Comparison of ENCODE assay signal across 8 cellular contexts in the genomic region with DNA sequence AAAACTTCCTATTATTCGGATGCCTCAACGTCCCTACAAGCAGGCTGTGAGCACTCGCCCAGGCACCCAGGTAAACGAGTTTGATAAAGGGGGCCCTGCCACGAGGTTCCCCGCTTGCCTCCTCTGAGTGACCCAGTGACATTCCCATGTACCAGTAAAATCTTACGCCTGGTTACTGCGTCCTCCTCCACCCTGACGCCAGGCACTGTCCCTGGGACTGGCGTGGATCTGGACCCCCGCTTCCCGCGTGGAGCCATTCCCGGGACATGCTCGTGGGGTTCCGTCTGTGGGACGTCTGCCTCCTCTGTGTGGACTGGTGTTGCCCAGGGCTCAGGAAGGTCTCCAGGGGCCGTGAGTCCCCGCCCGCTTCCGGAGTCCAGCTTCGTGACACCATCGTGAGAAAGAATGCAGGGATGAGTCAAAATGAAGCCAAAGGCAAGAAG. TPM values are rescaled to one million over a fixed set of nuclear protein-coding genes. Genes with fewer than 3 reads are reported as not detected.
A peak's percentile ranks its signal among the peaks of the same experiment; 100 is the strongest.
DNase-seq lines count a peak whose midpoint lies in the region; ATAC-seq, FAIRE-seq and TF ChIP-seq lines count a peak whose summit lies in the region.

No MANE protein-coding gene starts in this region.

- H3K27ac Mint-ChIP-seq in T-helper 1 cell treated with Interleukin-12 subunit alpha and Interleukin-12 subunit beta and Interleukin-4 antibody, amounts not matched to agents 30 μg/mL and 1 μg/mL, for 36 hours: peak overlapping the region; percentile 90
- H3K27ac Mint-ChIP-seq in nephron progenitor cell: peak overlapping the region; percentile 85

- BruUV-seq in Panc1 (replicated peaks; lab: Mats Ljungman, UMichigan): no TSS peak

- no peaks in the 10 kb centered on the region for H3K27me3 ChIP-seq in Panc1 (ENCODE audit: control insufficient read depth, insufficient read depth, low read length)

- FAIRE-seq in frontal cortex (lab: Jason Lieb, UNC): no peak

- peaks cover 56% of the 10 kb centered on the region for H3K9me3 Mint-ChIP-seq in T-helper 1 cell treated with Interleukin-12 subunit alpha and Interleukin-12 subunit beta and Interleukin-4 antibody, amounts not matched to agents 30 μg/mL and 1 μg/mL, for 36 hours
- peaks cover 90% of the 10 kb centered on the region for H3K9me3 Mint-ChIP-seq in nephron progenitor cell

- H3K9me3 ChIP-seq in Panc1 (ENCODE audit: control insufficient read depth, insufficient read depth, low read depth, low read length): peaks cover 35% of the 10 kb centered on the region; the same call in 1 of the 2 replicates

- H3K27ac ChIP-seq in Panc1 (ENCODE audit: low read length): peak overlapping the region; percentile 79

- DNase-seq in T-helper 1 cell: no peak
- DNase-seq in Panc1 (ENCODE audit: low read depth, low spot score): no peak
- peak; percentile 67 for DNase-seq in epithelial cell of esophagus (ENCODE audit: low read depth)
- DNase-seq in nephron progenitor cell: no peak
- no peak for DNase-seq in DMS79 (lab: John Stamatoyannopoulos, UW)
- DNase-seq in frontal cortex (ENCODE audit: low spot score in 2 of 2): no peak

- intact Hi-C loops in Panc1 (cut with micrococcal nuclease; ENCODE audit: unreplicated experiment): no loop called here

- H3K4me1 ChIP-seq in Panc1 (ENCODE audit: control insufficient read depth, insufficient read depth, low read length): peaks cover 7% of the 10 kb centered on the region

- TF ChIP-seq CTCF in Panc1 (IDR thresholded peaks at IDR 0.05): no peak
- TF ChIP-seq CTCF in epithelial cell of esophagus (IDR thresholded peaks at IDR 0.05; ENCODE audit: insufficient read depth, low read depth, low read length, missing control alignments): no peak
- TF ChIP-seq CTCF in nephron progenitor cell (IDR thresholded peaks at IDR 0.05): no peak

- CTCF ChIA-PET in Panc1 (lab: Charles Lee): no interaction called here

- in situ Hi-C loops in Panc1 (cut with HindIII; ENCODE audit: low pct_unique_long_range_greater_than_20kb, low sequenced_read_pairs): no loop called here

- no peaks in the 10 kb centered on the region for H3K27me3 Mint-ChIP-seq in T-helper 1 cell treated with Interleukin-12 subunit alpha and Interleukin-12 subunit beta and Interleukin-4 antibody, amounts not matched to agents 30 μg/mL and 1 μg/mL, for 36 hours (ENCODE audit: low read depth)
- peaks cover 5% of the 10 kb centered on the region for H3K27me3 Mint-ChIP-seq in nephron progenitor cell (ENCODE audit: low read depth, poor library complexity)

- H3K4me3 ChIP-seq in Panc1 (ENCODE audit: low read depth in 2 of 2, low read length in 2 of 2) (peak overlapping the region; percentile 89 to 93), epithelial cell of esophagus (ENCODE audit: low read length) (peak overlapping the region; percentile 90)

- peaks cover 28% of the 10 kb centered on the region for H3K4me1 Mint-ChIP-seq in T-helper 1 cell treated with Interleukin-12 subunit alpha and Interleukin-12 subunit beta and Interleukin-4 antibody, amounts not matched to agents 30 μg/mL and 1 μg/mL, for 36 hours (ENCODE audit: low read depth)
- peaks cover 17% of the 10 kb centered on the region for H3K4me1 Mint-ChIP-seq in nephron progenitor cell

- H3K36me3 Mint-ChIP-seq in T-helper 1 cell treated with Interleukin-12 subunit alpha and Interleukin-12 subunit beta and Interleukin-4 antibody, amounts not matched to agents 30 μg/mL and 1 μg/mL, for 36 hours (ENCODE audit: low read depth): peaks cover 30% of the 10 kb centered on the region
- H3K36me3 Mint-ChIP-seq in nephron progenitor cell (ENCODE audit: low read depth): peaks cover 50% of the 10 kb centered on the region

- POLR2A ChIA-PET in Panc1 (lab: Charles Lee): no interaction called here

- peak; percentile 45 for ATAC-seq in Panc1
- no peak for ATAC-seq in GM18511 (IDR thresholded peaks at IDR 0.05; ENCODE audit: unreplicated experiment)

- H3K36me3 ChIP-seq in Panc1 (ENCODE audit: control insufficient read depth, insufficient read depth, low read length): no peaks in the 10 kb centered on the region

- peak overlapping the region; percentile 99 for H3K4me3 Mint-ChIP-seq in T-helper 1 cell treated with Interleukin-12 subunit alpha and Interleukin-12 subunit beta and Interleukin-4 antibody, amounts not matched to agents 30 μg/mL and 1 μg/mL, for 36 hours
- H3K4me3 Mint-ChIP-seq in nephron progenitor cell: peak overlapping the region; percentile 99

RNA-seq across cellular contexts. Expression of gene ZNF550, which starts 0.4 kb away (rescaled TPM):
- total RNA-seq in Panc1 (2021; ENCODE audit: unreplicated experiment) (15.1 TPM), frontal cortex (11.4 TPM)
- polyA plus RNA-seq in Panc1 (2012; ENCODE audit: insufficient read length): 7.8 TPM

RNA-seq across cellular contexts. Expression of gene ZNF416, which starts 18.6 kb away (rescaled TPM):
- 8.7 TPM for total RNA-seq in Panc1 (2021; ENCODE audit: unreplicated experiment)
- 4.1 TPM for polyA plus RNA-seq in Panc1 (2012; ENCODE audit: insufficient read length)
- 12.2 TPM for total RNA-seq in frontal cortex

RNA-seq across cellular contexts. Expression of gene ZIK1, which starts 23.9 kb away (rescaled TPM):
- total RNA-seq in Panc1 (2021; ENCODE audit: unreplicated experiment) (not detected), frontal cortex (29.8 TPM)
- polyA plus RNA-seq in Panc1 (2012; ENCODE audit: insufficient read length): not detected

RNA-seq across cellular contexts. Expression of gene ZNF549, which starts 32.9 kb away (rescaled TPM):
- not detected for total RNA-seq in Panc1 (2021; ENCODE audit: unreplicated experiment)
- 0.04 TPM for polyA plus RNA-seq in Panc1 (2012; ENCODE audit: insufficient read length)
- total RNA-seq in frontal cortex: 20.0 TPM

RNA-seq across cellular contexts. Expression of gene ZNF530, which starts 39.6 kb away (rescaled TPM):
- 8.9 TPM for total RNA-seq in Panc1 (2021; ENCODE audit: unreplicated experiment)
- 2.4 TPM for polyA plus RNA-seq in Panc1 (2012; ENCODE audit: insufficient read length)
- total RNA-seq in frontal cortex: 3.7 TPM

Comparison
In these comparisons a context has a peak if more than half of its experiments do, and no peak if none do; other contexts are left out.
1. RNA of gene ZIK1, which starts 23.9 kb away (total RNA-seq): 29.8 TPM in frontal cortex (single experiment); not detected in Panc1 (single experiment); every median in the first group is over 10 times any median in the second.